Comparison of ENCODE assay signal across 8 cellular contexts in the genomic region with DNA sequence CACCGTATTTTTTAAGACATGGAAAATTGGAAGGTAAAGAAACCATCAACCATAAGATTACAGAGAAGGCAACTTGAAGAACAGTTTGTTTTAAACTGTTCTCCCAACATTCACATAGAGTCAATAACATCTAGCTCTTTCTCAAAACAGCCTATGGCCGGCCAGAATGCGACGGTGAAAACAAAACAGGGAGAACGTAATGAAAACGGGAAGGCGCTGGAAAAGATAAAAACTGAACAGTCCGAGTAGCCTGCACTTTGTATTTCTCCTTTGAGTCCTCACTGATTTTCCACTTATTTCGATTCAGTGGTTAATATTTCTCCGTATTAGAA. TPM values are rescaled to one million over a fixed set of nuclear protein-coding genes. Genes with fewer than 3 reads are reported as not detected.
DNase-seq lines count a peak whose midpoint lies in the region; ATAC-seq lines count a peak whose summit lies in the region.

No MANE protein-coding gene starts in this region.

- no peak overlapping the region for H3K27ac ChIP-seq in iPS DF 6.9 (ENCODE audit: low read length)

- peak overlapping the region; percentile 97 for H3K4me3 Mint-ChIP-seq in activated CD4-positive, alpha-beta memory T cell treated with anti-CD3 and anti-CD28 coated beads for 36 hours
- peak overlapping the region; percentile 88 for H3K4me3 Mint-ChIP-seq in stimulated activated effector memory CD8-positive, alpha-beta T cell treated with anti-CD3 and anti-CD28 coated beads, Interleukin-12 subunit alpha, Interleukin-12 subunit beta, amount 100 ng/mL, for 72 hours

- no peak for ATAC-seq in stimulated activated effector memory CD8-positive, alpha-beta T cell treated with anti-CD3 and anti-CD28 coated beads, Interleukin-12 subunit alpha, Interleukin-12 subunit beta, amount 100 ng/mL, for 72 hours
- ATAC-seq in GM19467 (IDR thresholded peaks at IDR 0.05; ENCODE audit: unreplicated experiment) = no peak

- no peaks in the 10 kb centered on the region for H3K9me3 Mint-ChIP-seq in activated CD4-positive, alpha-beta memory T cell treated with anti-CD3 and anti-CD28 coated beads for 36 hours
- no peaks in the 10 kb centered on the region for H3K9me3 Mint-ChIP-seq in stimulated activated effector memory CD8-positive, alpha-beta T cell treated with anti-CD3 and anti-CD28 coated beads, Interleukin-12 subunit alpha, Interleukin-12 subunit beta, amount 100 ng/mL, for 72 hours

- H3K9me3 ChIP-seq in iPS DF 6.9 (ENCODE audit: control insufficient read depth, insufficient read depth, low read length) = no peaks in the 10 kb centered on the region

- peaks cover 10% of the 10 kb centered on the region for H3K4me1 Mint-ChIP-seq in activated CD4-positive, alpha-beta memory T cell treated with anti-CD3 and anti-CD28 coated beads for 36 hours (ENCODE audit: low read depth)
- peaks cover 20% of the 10 kb centered on the region for H3K4me1 Mint-ChIP-seq in stimulated activated effector memory CD8-positive, alpha-beta T cell treated with anti-CD3 and anti-CD28 coated beads, Interleukin-12 subunit alpha, Interleukin-12 subunit beta, amount 100 ng/mL, for 72 hours

- no peaks in the 10 kb centered on the region for H3K36me3 Mint-ChIP-seq in activated CD4-positive, alpha-beta memory T cell treated with anti-CD3 and anti-CD28 coated beads for 36 hours
- H3K36me3 Mint-ChIP-seq in stimulated activated effector memory CD8-positive, alpha-beta T cell treated with anti-CD3 and anti-CD28 coated beads, Interleukin-12 subunit alpha, Interleukin-12 subunit beta, amount 100 ng/mL, for 72 hours = peaks cover 12% of the 10 kb centered on the region

- H3K27ac Mint-ChIP-seq in activated CD4-positive, alpha-beta memory T cell treated with anti-CD3 and anti-CD28 coated beads for 36 hours = peak overlapping the region; percentile 86
- peak overlapping the region; percentile 90 for H3K27ac Mint-ChIP-seq in stimulated activated effector memory CD8-positive, alpha-beta T cell treated with anti-CD3 and anti-CD28 coated beads, Interleukin-12 subunit alpha, Interleukin-12 subunit beta, amount 100 ng/mL, for 72 hours

- DNase-seq in DMS 273 (lab: John Stamatoyannopoulos, UW; ENCODE audit: unreplicated experiment) (peak; percentile 54), DMS 273 treated with DMSO at 0.1 percent for 48 hours (lab: John Stamatoyannopoulos, UW) (no peak), iPS DF 6.9 (ENCODE audit: low read depth, low spot score) (no peak), NCI-H2107 treated with DMSO at 0.1 percent for 48 hours (lab: John Stamatoyannopoulos, UW; ENCODE audit: unreplicated experiment) (no peak), activated gamma-delta T cell (lab: John Stamatoyannopoulos, UW) (no peak)
- no peak for DNase-seq in activated CD4-positive, alpha-beta memory T cell treated with anti-CD3 and anti-CD28 coated beads for 36 hours
- no peak for DNase-seq in stimulated activated effector memory CD8-positive, alpha-beta T cell treated with anti-CD3 and anti-CD28 coated beads, Interleukin-12 subunit alpha, Interleukin-12 subunit beta, amount 100 ng/mL, for 72 hours (ENCODE audit: low spot score in 2 of 2)

- H3K4me3 ChIP-seq in iPS DF 6.9 (ENCODE audit: low read length) = peak overlapping the region; percentile 75; the same call in 1 of the 2 replicates

- no peaks in the 10 kb centered on the region for H3K4me1 ChIP-seq in iPS DF 6.9 (ENCODE audit: control insufficient read depth, insufficient read depth, low read length)

- H3K36me3 ChIP-seq in iPS DF 6.9 (ENCODE audit: control insufficient read depth, insufficient read depth, low read length) = no peaks in the 10 kb centered on the region

- POLR2A ChIA-PET in activated CD4-positive, alpha-beta memory T cell treated with anti-CD3 and anti-CD28 coated beads for 36 hours (lab: Charles Lee) = interaction anchor here (0.7 to 1.8 kb wide), 6 partner anchors 12 to 68 kb away, joined by 3 to 5 read pairs (median 4); a partner anchor contains a TSS

- intact Hi-C loops in activated CD4-positive, alpha-beta memory T cell treated with anti-CD3 and anti-CD28 coated beads for 36 hours (cut with micrococcal nuclease) = loop anchor here (1.0 to 10.0 kb wide), 2 partner anchors 62 to 260 kb away; no protein-coding TSS in a partner anchor

- no peaks in the 10 kb centered on the region for H3K27me3 Mint-ChIP-seq in activated CD4-positive, alpha-beta memory T cell treated with anti-CD3 and anti-CD28 coated beads for 36 hours

- CTCF ChIA-PET in activated CD4-positive, alpha-beta memory T cell treated with anti-CD3 and anti-CD28 coated beads for 36 hours (lab: Charles Lee) = interaction anchor here (1.0 kb wide), 1 partner anchor 60 kb away, joined by 3 read pairs; no protein-coding TSS in a partner anchor

- WGBS in iPS DF 6.9 (ENCODE audit: insufficient coverage, insufficient read length) = no CpG with 5 or more reads among the region's 10 CpGs

- no peaks in the 10 kb centered on the region for H3K27me3 ChIP-seq in iPS DF 6.9 (ENCODE audit: control insufficient read depth, insufficient read depth, low read length)

RNA-seq across cellular contexts. Expression of a gene that starts 0.6 kb away (rescaled TPM):
- total RNA-seq in activated CD4-positive, alpha-beta memory T cell treated with anti-CD3 and anti-CD28 coated beads for 36 hours = 10 to 100 TPM; 41.2 to 41.7 TPM
